In genomic region chr12:84701041-84701440, GRCh38 we compare ENCODE assay signal across 24 cellular contexts.
"Had no signal": no experiment of that assay in that cellular context is flagged by ENCODE, and none has a peak within 500 bp of the region (broad histone marks: within the 10 kb centered on the region; RNA-seq: fewer than 3 reads in every experiment).

No MANE protein-coding gene starts in this region.

- H3K27ac Mint-ChIP-seq: activated CD8-positive, alpha-beta T cell treated with anti-CD3 and anti-CD28 coated beads, Interleukin-2, amount 10 ng/mL, durations not matched to agents 7 days and 5 days; activated naive CD8-positive, alpha-beta T cell; activated T-helper 2 cell treated with anti-CD3 and anti-CD28 coated beads, Interferon-gamma antibody, Interleukin-2, Interleukin-4, amounts not matched to agents 10 μg/mL and 5 μg/mL and 100 μg/mL, durations not matched to agents 14 hours and 24 hours and 36 hours; endodermal cell; natural killer cell had no signal

- H3K27ac ChIP-seq: adrenal gland, heart left ventricle, ovary, psoas muscle, right atrium auricular region, thyroid gland had no signal

- H3K9me3 Mint-ChIP-seq: activated T-helper 2 cell treated with anti-CD3 and anti-CD28 coated beads, Interferon-gamma antibody, Interleukin-2, Interleukin-4, amounts not matched to agents 10 μg/mL and 5 μg/mL and 100 μg/mL, durations not matched to agents 14 hours and 24 hours and 36 hours; endodermal cell had no signal

- H3K4me3 ChIP-seq: adrenal gland, heart left ventricle, ovary, psoas muscle, right atrium auricular region, thyroid gland had no signal

- DNase-seq: activated CD4-positive, alpha-beta T cell treated with anti-CD3 and anti-CD28 coated beads for 1 hour; activated CD4-positive, alpha-beta T cell treated with anti-CD3 and anti-CD28 coated beads, Interleukin-2, amount 50 U/mL, for 1 hour; activated CD8-positive, alpha-beta T cell treated with anti-CD3 and anti-CD28 coated beads, Interleukin-2, amount 10 ng/mL, durations not matched to agents 7 days and 5 days; activated naive CD4-positive, alpha-beta T cell; activated T-cell treated with anti-CD3 and anti-CD28 coated beads, Interleukin-2, amount 50 U/mL, for 1 hour; adrenal gland; cerebellar nuclear complex; cortex of kidney; endodermal cell; heart left ventricle; islet precursor cell; left cardiac atrium; midbrain; natural killer cell; ovary; psoas muscle; stimulated activated CD4-positive, alpha-beta T cell treated with anti-CD3 and anti-CD28 coated beads, Interleukin-4, amount 100 ng/mL, for 24 hours; stimulated activated naive CD8-positive, alpha-beta T cell treated with anti-CD3 and anti-CD28 coated beads, Interleukin-15, Interleukin-2, amounts not matched to agents 100 U/mL and 50 U/mL, for 24 hours; T-helper 1 cell; thyroid gland had no signal

- H3K9me3 ChIP-seq: adrenal gland, heart left ventricle, ovary, psoas muscle, right atrium auricular region, thyroid gland had no signal

- ATAC-seq: activated CD8-positive, alpha-beta T cell treated with anti-CD3 and anti-CD28 coated beads, Interleukin-2, amount 10 ng/mL, durations not matched to agents 7 days and 5 days; heart left ventricle; left cardiac atrium; natural killer cell; psoas muscle; stimulated activated naive CD8-positive, alpha-beta T cell treated with anti-CD3 and anti-CD28 coated beads, Interleukin-15, Interleukin-2, amounts not matched to agents 100 U/mL and 50 U/mL, for 24 hours had no signal

- H3K4me1 ChIP-seq: adrenal gland, heart left ventricle, psoas muscle, right atrium auricular region, thyroid gland had no signal

- H3K27me3 ChIP-seq: adrenal gland, heart left ventricle, ovary, right atrium auricular region, thyroid gland had no signal

- H3K4me1 Mint-ChIP-seq: endodermal cell, natural killer cell had no signal

- H3K36me3 Mint-ChIP-seq: activated naive CD8-positive, alpha-beta T cell; natural killer cell had no signal

- H3K4me3 Mint-ChIP-seq: activated CD8-positive, alpha-beta T cell treated with anti-CD3 and anti-CD28 coated beads, Interleukin-2, amount 10 ng/mL, durations not matched to agents 7 days and 5 days; activated naive CD8-positive, alpha-beta T cell; endodermal cell; natural killer cell had no signal

- H3K27me3 Mint-ChIP-seq: activated naive CD8-positive, alpha-beta T cell had no signal

- H3K36me3 ChIP-seq: adrenal gland, heart left ventricle, ovary, right atrium auricular region, thyroid gland had no signal

- FAIRE-seq: TTC549 had no signal
